Comparison of ENCODE assay signal across 28 cellular contexts in genomic region chr9:78874056-78874455, GRCh38.
"Had no signal": no experiment of that assay in that cellular context is flagged by ENCODE, and none has a peak within 500 bp of the region (broad histone marks: within the 10 kb centered on the region; RNA-seq: fewer than 3 reads in every experiment).

No MANE protein-coding gene starts in this region.

- H3K27me3 ChIP-seq: hepatocyte, neural progenitor cell, neutrophil, ovary, stomach, testis, thyroid gland, transverse colon, upper lobe of right lung had no signal

- H3K27ac Mint-ChIP-seq: mesothelial cell of epicardium; naive B cell; natural killer cell; nephron progenitor cell; neural progenitor cell; stimulated activated naive B cell treated with anti-CD40 and anti-IgM and Interleukin-4, amounts not matched to agents 10 μg/mL and 1 μg/mL and 100 μg/mL, for 72 hours had no signal

- H3K4me2 ChIP-seq: hepatocyte, neural progenitor cell had no signal

- H3K79me2 ChIP-seq: hepatocyte had no signal

- H3K4me1 ChIP-seq: left ventricle myocardium inferior, neural progenitor cell, prostate gland, stomach, testis, thyroid gland, transverse colon, upper lobe of right lung had no signal

- H3K9me3 ChIP-seq: neutrophil, ovary, prostate gland, testis, thyroid gland, transverse colon, upper lobe of right lung had no signal

- H3K4me1 Mint-ChIP-seq: mesothelial cell of epicardium; naive B cell; natural killer cell; nephron progenitor cell; neural progenitor cell; stimulated activated naive B cell treated with anti-CD40 and anti-IgM and Interleukin-4, amounts not matched to agents 10 μg/mL and 1 μg/mL and 100 μg/mL, for 72 hours had no signal

- H3K9ac ChIP-seq: neural progenitor cell had no signal

- H3K36me3 Mint-ChIP-seq: mesothelial cell of epicardium; naive B cell; natural killer cell; neural progenitor cell; stimulated activated naive B cell treated with anti-CD40 and anti-IgM and Interleukin-4, amounts not matched to agents 10 μg/mL and 1 μg/mL and 100 μg/mL, for 72 hours had no signal

- H3K27ac ChIP-seq: hepatocyte, left ventricle myocardium inferior, neural progenitor cell, neutrophil, ovary, prostate gland, skin epidermis, stomach, testis, thyroid gland, transverse colon, upper lobe of right lung had no signal

- DNase-seq: islet precursor cell; left ventricle myocardium inferior; mesendoderm; naive B cell; natural killer cell; nephron progenitor cell; occipital lobe; ovary; retina; right cardiac atrium; stimulated activated CD4-positive, alpha-beta T cell treated with anti-CD3 and anti-CD28 coated beads, Interleukin-12 subunit alpha, Interleukin-12 subunit beta, amount 100 ng/mL, for 4 hours; stimulated activated CD4-positive, alpha-beta T cell treated with anti-CD3 and anti-CD28 coated beads, Interleukin-15, amount 100 ng/mL, for 24 hours; stimulated activated CD4-positive, alpha-beta T cell treated with anti-CD3 and anti-CD28 coated beads, Interleukin-2, amount 100 ng/mL, for 24 hours; stimulated activated CD4-positive, alpha-beta T cell treated with anti-CD3 and anti-CD28 coated beads, Interleukin-4, amount 100 ng/mL, for 1 hour; stimulated activated naive B cell treated with anti-CD40 and anti-IgM and Interleukin-4, amounts not matched to agents 10 μg/mL and 1 μg/mL and 100 μg/mL, for 72 hours; stimulated activated naive CD8-positive, alpha-beta T cell treated with anti-CD3 and anti-CD28 coated beads, Interleukin-15, Interleukin-2, amounts not matched to agents 100 U/mL and 50 U/mL, for 24 hours; stomach; testis; thyroid gland; transverse colon; upper lobe of right lung had no signal

- H3K4me3 ChIP-seq: hepatocyte, left ventricle myocardium inferior, lung, neural progenitor cell, ovary, prostate gland, skin epidermis, stomach, testis, thyroid gland, transverse colon, upper lobe of right lung had no signal

- H3K36me3 ChIP-seq: left ventricle myocardium inferior, neural progenitor cell, neutrophil, ovary, prostate gland, stomach, thyroid gland, transverse colon, upper lobe of right lung had no signal

- H2AFZ ChIP-seq: hepatocyte, neural progenitor cell had no signal

- H3K4me3 Mint-ChIP-seq: mesothelial cell of epicardium; naive B cell; natural killer cell; nephron progenitor cell; neural progenitor cell; stimulated activated naive B cell treated with anti-CD40 and anti-IgM and Interleukin-4, amounts not matched to agents 10 μg/mL and 1 μg/mL and 100 μg/mL, for 72 hours had no signal
